In genomic region chr2:128268611-128269357, GRCh38 we compare ENCODE assay signal across 19 cellular contexts. TPM values are rescaled to one million over a fixed set of nuclear protein-coding genes. Genes with fewer than 3 reads are reported as not detected.
DNase-seq lines count a peak whose midpoint lies in the region; ATAC-seq and TF ChIP-seq lines count a peak whose summit lies in the region.
"Had no signal": no experiment of that assay in that cellular context is flagged by ENCODE, and none has a peak within 500 bp of the region (broad histone marks: within the 10 kb centered on the region; RNA-seq: fewer than 3 reads in every experiment).

No MANE protein-coding gene starts in this region.

- intact Hi-C loops in Right ventricle myocardium inferior (cut with DNase I) (no loop called here), left cardiac atrium (cut with DNase I) (no loop called here), sigmoid colon (cut with DNase I) (no loop called here)

- no peak overlapping the region for H3K27ac ChIP-seq in sigmoid colon
- H3K27ac ChIP-seq: Peyer's patch had no signal

- TF ChIP-seq POLR2A in sigmoid colon (IDR thresholded peaks at IDR 0.05): no peak

- no peak for TF ChIP-seq CTCF in sigmoid colon (IDR thresholded peaks at IDR 0.05)

- DNase-seq in Right ventricle myocardium inferior (ENCODE audit: missing footprints) (peak; percentile 66), left cardiac atrium (no peak), left lobe of liver (ENCODE audit: low spot score) (peak; percentile 48), sigmoid colon (peak; percentile 67), OCI-M2 (lab: John Stamatoyannopoulos, UW; ENCODE audit: unreplicated experiment) (no peak), globus pallidus (ENCODE audit: low spot score) (no peak)
- peak; percentile 28 for DNase-seq in activated CD8-positive, alpha-beta memory T cell treated with anti-CD3 and anti-CD28 coated beads, Interleukin-2, amount 50 U/mL, for 48 hours
- DNase-seq in stimulated activated CD4-positive, alpha-beta T cell treated with anti-CD3 and anti-CD28 coated beads, Interleukin-2, amount 100 ng/mL, for 48 hours: no peak
- DNase-seq: ACHN; CD4-positive, alpha-beta memory T cell; DND-41; GDM1; GOT3; HFFc6; MG63; NCI-H1694; NCI-H774; SHP77 treated with DMSO at 0.1 percent for 48 hours had no signal

- H3K4me1 ChIP-seq in sigmoid colon: peaks cover 0 to 17% (median 4%) of the 10 kb centered on the region in 4 donors

- H3K9me3 ChIP-seq in sigmoid colon: no peaks in the 10 kb centered on the region
- H3K9me3 ChIP-seq: MG63, Peyer's patch had no signal

- WGBS in sigmoid colon, 2 donors: 95 to 96% methylated on average over 28 to 29 of the region's 31 CpGs

- H3K4me3 ChIP-seq in sigmoid colon: no peak overlapping the region
- H3K4me3 ChIP-seq: MG63, Peyer's patch had no signal

- TF ChIP-seq EP300 in sigmoid colon (IDR thresholded peaks at IDR 0.05): no peak

- H3K36me3 ChIP-seq in sigmoid colon: no peaks in the 10 kb centered on the region
- H3K36me3 ChIP-seq: MG63, Peyer's patch had no signal

- H3K27me3 ChIP-seq in sigmoid colon: no peaks in the 10 kb centered on the region
- H3K27me3 ChIP-seq: MG63, Peyer's patch had no signal

- ATAC-seq in Right ventricle myocardium inferior (no peak), left cardiac atrium (no peak), left lobe of liver (no peak)

RNA-seq across cellular contexts. Expression of gene HS6ST1, which starts 49.9 kb away (rescaled TPM):
- 34.9 TPM for total RNA-seq in Right ventricle myocardium inferior
- 10 to 100 TPM; 14.3 to 19.3 TPM for total RNA-seq in left cardiac atrium
- total RNA-seq in left lobe of liver: 21.8 TPM
- total RNA-seq in sigmoid colon: 10 to 100 TPM; 13.2 to 27.4 (median 17.1) TPM
- polyA plus RNA-seq in sigmoid colon: 10 to 100 TPM; 12.0 to 25.1 (median 12.7) TPM

Comparison
In these comparisons a context has a peak if more than half of its experiments do, and no peak if none do; other contexts are left out.
1. DNase-seq: peak in Right ventricle myocardium inferior (single experiment), activated CD8-positive, alpha-beta memory T cell treated with anti-CD3 and anti-CD28 coated beads, Interleukin-2, amount 50 U/mL, for 48 hours (single experiment), left lobe of liver (single experiment) and sigmoid colon (single experiment); none in left cardiac atrium (single experiment), stimulated activated CD4-positive, alpha-beta T cell treated with anti-CD3 and anti-CD28 coated beads, Interleukin-2, amount 100 ng/mL, for 48 hours (0 of 2), OCI-M2 (single experiment) and globus pallidus (single experiment).